Comparison of ENCODE assay signal across 15 cellular contexts in the genomic region with DNA sequence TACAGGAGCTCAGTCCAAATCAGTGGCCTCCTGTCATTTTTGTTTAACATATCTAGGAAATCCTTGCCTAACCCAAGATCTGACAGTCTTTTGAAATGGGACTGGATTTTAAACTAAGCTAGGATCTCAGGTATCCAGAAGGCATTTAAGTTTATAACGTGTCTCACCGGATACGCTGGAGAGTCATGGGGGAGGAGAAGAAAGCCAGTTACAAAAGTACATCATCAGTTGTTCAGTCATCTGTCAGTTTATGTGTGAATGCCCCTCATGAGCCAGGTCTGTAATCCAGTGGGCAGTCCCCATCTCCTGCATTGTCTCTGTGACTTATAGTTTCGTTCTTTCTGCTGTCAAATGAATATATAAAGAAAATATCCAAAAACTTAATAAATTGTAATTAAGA.
"Had no signal": no experiment of that assay in that cellular context is flagged by ENCODE, and none has a peak within 500 bp of the region (broad histone marks: within the 10 kb centered on the region; RNA-seq: fewer than 3 reads in every experiment).

No MANE protein-coding gene starts in this region.

- FAIRE-seq: endometrium had no signal

- H3K4me3 ChIP-seq: dorsolateral prefrontal cortex, esophagus muscularis mucosa, smooth muscle cell had no signal

- H3K27ac ChIP-seq: brain microvascular endothelial cell, dorsolateral prefrontal cortex, esophagus muscularis mucosa had no signal

- ATAC-seq: left ventricle myocardium superior, right cardiac atrium had no signal

- H3K27me3 Mint-ChIP-seq: type B pancreatic cell had no signal

- H3K27me3 ChIP-seq: brain microvascular endothelial cell, dorsolateral prefrontal cortex, esophagus muscularis mucosa had no signal

- H3K4me2 ChIP-seq: smooth muscle cell had no signal

- H3K9me3 ChIP-seq: esophagus muscularis mucosa had no signal

- H3K9me3 Mint-ChIP-seq: activated T-helper 1 cell treated with anti-CD3 and anti-CD28 coated beads, Interleukin-12 subunit alpha, Interleukin-12 subunit beta, Interleukin-2, Interleukin-4 antibody, amounts not matched to agents 30 ng/mL and 10 ng/mL and 1 ng/mL, durations not matched to agents 14 hours and 24 hours and 36 hours; type B pancreatic cell had no signal

- H3K36me3 ChIP-seq: brain microvascular endothelial cell had no signal

- DNase-seq: activated CD4-positive, alpha-beta T cell treated with anti-CD3 and anti-CD28 coated beads, Interleukin-2, amount 50 U/mL, for 4 hours; activated naive CD4-positive, alpha-beta T cell treated with Interleukin-2 at 50 U/mL for 16 hours; brain microvascular endothelial cell; dorsolateral prefrontal cortex; islet precursor cell; left ventricle myocardium superior; mesendoderm; posterior cingulate gyrus; right cardiac atrium; SIG-M5 had no signal

- H3K4me3 Mint-ChIP-seq: activated T-helper 1 cell treated with anti-CD3 and anti-CD28 coated beads, Interleukin-12 subunit alpha, Interleukin-12 subunit beta, Interleukin-2, Interleukin-4 antibody, amounts not matched to agents 30 ng/mL and 10 ng/mL and 1 ng/mL, durations not matched to agents 14 hours and 24 hours and 36 hours; type B pancreatic cell had no signal

- H3K27ac Mint-ChIP-seq: activated T-helper 1 cell treated with anti-CD3 and anti-CD28 coated beads, Interleukin-12 subunit alpha, Interleukin-12 subunit beta, Interleukin-2, Interleukin-4 antibody, amounts not matched to agents 30 ng/mL and 10 ng/mL and 1 ng/mL, durations not matched to agents 14 hours and 24 hours and 36 hours; type B pancreatic cell had no signal
